ENCODE assay signal across 8 cellular contexts in the genomic region with DNA sequence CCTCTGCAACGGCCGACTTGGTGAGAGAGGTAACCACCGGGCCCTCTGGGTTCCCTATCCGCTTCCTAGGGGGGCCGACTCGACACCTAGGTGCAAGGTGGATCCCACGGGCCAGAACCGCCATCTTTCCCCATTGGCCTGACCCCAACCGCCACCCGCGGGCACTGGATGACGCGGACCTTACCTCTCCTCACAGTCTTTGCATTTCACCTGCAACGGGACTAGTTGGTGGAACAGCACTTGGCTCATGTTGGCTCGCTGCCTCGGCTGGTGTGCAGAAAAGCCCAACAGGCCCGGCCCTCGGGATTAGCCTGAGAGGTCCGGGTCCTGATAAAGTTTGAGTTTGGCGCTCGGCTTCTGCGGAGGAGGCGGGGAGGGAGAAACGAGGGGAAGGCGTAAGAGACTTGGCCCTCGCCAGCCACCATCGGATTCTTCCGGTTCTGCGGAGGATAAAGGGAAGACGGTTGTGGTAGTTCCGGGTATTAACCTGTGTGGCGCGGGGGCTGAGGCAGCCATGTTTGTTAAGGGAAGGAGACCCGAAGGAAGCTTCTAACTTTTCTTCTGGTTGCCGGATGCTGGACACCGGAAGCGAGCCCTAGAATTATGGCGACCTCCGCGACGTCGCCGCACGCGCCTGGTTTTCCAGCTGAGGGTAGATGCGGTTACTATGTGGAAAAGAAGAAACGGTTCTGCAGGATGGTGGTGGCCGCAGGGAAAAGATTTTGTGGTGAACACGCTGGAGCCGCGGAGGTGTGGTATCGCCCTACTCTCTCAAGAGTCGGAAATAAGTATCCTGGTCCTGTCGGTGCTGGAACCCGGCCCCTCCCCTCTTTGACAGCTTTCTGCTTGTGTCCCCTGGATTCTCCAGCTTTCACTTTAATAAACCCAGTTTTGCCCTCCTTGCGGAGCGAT. TPM values are rescaled to one million over a fixed set of nuclear protein-coding genes. Genes with fewer than 3 reads are reported as not detected.
DNase-seq lines count a peak whose midpoint lies in the region; ATAC-seq and TF ChIP-seq lines count a peak whose summit lies in the region.

Gene SASS6, minus strand, starts transcription at position 365 of the 912 bp plus-strand sequence. Its CDS starts 116 bp downstream, at position 249.
Gene TRMT13, plus strand, starts transcription at position 598 of the 912 bp plus-strand sequence. Its CDS starts 6 bp downstream, at position 604.

- H3K36me3 ChIP-seq in KMS-11 (ENCODE audit: insufficient read depth) (no peaks in the 10 kb centered on the region), Peyer's patch (peaks cover 0 to 9% (median 0%) of the 10 kb centered on the region in 3 donors), esophagus muscularis mucosa (peaks cover 0 to 14% (median 11%) of the 10 kb centered on the region in 4 donors), muscle layer of duodenum (ENCODE audit: control insufficient read depth in 1 of 2, insufficient read depth in 2 of 2, low read length in 2 of 2) (peaks cover 7 to 11% of the 10 kb centered on the region in 2 donors)

- peak within 1 kb of the TSS; percentile 75 for H2AFZ ChIP-seq in KMS-11 (ENCODE audit: low read depth)

- H3K79me2 ChIP-seq in KMS-11 (ENCODE audit: insufficient read depth, low read depth), result peaks cover 41% of the 10 kb centered on the region

- no peaks in the 10 kb centered on the region for H4K20me1 ChIP-seq in KMS-11 (ENCODE audit: insufficient read depth)

- H3K4me2 ChIP-seq in KMS-11, result peak within 1 kb of the TSS; percentile 55

- 0% methylated on average over 42 of the region's 57 CpGs for WGBS in esophagus muscularis mucosa

- ATAC-seq in GM21737 (IDR thresholded peaks at IDR 0.05; ENCODE audit: unreplicated experiment), result peak; percentile 87

- peak within 1 kb of the TSS; percentile 76 for H3K9ac ChIP-seq in KMS-11

- intact Hi-C loops in esophagus muscularis mucosa (cut with DNase I), result loop anchor here (5.0 kb wide), 3 partner anchors 96 to 281 kb away; partner anchors contain the start of genes AGL and DBT

- H3K9me3 ChIP-seq in Peyer's patch (no peaks in the 10 kb centered on the region), esophagus muscularis mucosa (no peaks in the 10 kb centered on the region), muscle layer of duodenum (ENCODE audit: control insufficient read depth in 1 of 2, low read length in 2 of 2) (no peaks in the 10 kb centered on the region)

- H3K27ac ChIP-seq in KMS-11 (peak within 1 kb of the TSS; percentile 63), Peyer's patch (peak within 1 kb of the TSS; percentile 60 to 75 (median 70)), esophagus muscularis mucosa (replicated peaks in 1 of 4) (peak within 1 kb of the TSS; percentile 61 to 73 (median 70)), muscle layer of duodenum (ENCODE audit: low read length) (peak within 1 kb of the TSS; percentile 62)

- peak; percentile 100 for DNase-seq in DMS53 treated with DMSO at 0.1 percent for 48 hours (lab: John Stamatoyannopoulos, UW; ENCODE audit: unreplicated experiment)
- peak; percentile 94 to 99 (median 97) for DNase-seq in Peyer's patch
- peak; percentile 94 to 95 for DNase-seq in activated T-cell treated with anti-CD3 and anti-CD28 coated beads, Interleukin-2, amount 50 U/mL, for 48 hours
- DNase-seq in esophagus muscularis mucosa (ENCODE audit: extremely low spot score), result peak; percentile 99
- peak; percentile 92 to 96 for DNase-seq in stimulated activated CD8-positive, alpha-beta memory T cell treated with anti-CD3 and anti-CD28 coated beads, Interleukin-7, amount 100 ng/mL, for 4 hours (ENCODE audit: low read depth in 2 of 2)

- TF ChIP-seq POLR2A in Peyer's patch (IDR thresholded peaks at IDR 0.05) (peak in 1 of 2 donors; percentile 31), esophagus muscularis mucosa (IDR thresholded peaks at IDR 0.05; ENCODE audit: low read depth) (no peak)

- H3K4me1 ChIP-seq in KMS-11 (ENCODE audit: low read depth, poor library complexity, severe bottlenecking) (peaks cover 30% of the 10 kb centered on the region), Peyer's patch (peaks cover 0 to 15% (median 3%) of the 10 kb centered on the region in 4 donors), esophagus muscularis mucosa (peaks cover 4 to 32% (median 28%) of the 10 kb centered on the region in 4 donors), muscle layer of duodenum (ENCODE audit: control insufficient read depth in 1 of 2, insufficient read depth in 2 of 2, low read length in 2 of 2) (peaks cover 0 to 33% of the 10 kb centered on the region in 2 donors)

- TF ChIP-seq CTCF in KMS-11 (conservative IDR thresholded peaks at IDR 0.05; ENCODE audit: low read depth, low read length) (no peak), Peyer's patch (IDR thresholded peaks at IDR 0.05) (peak in 3 of 6 experiments; percentile 27 to 32 (median 29)), esophagus muscularis mucosa (IDR thresholded peaks at IDR 0.05) (peak in 1 of 3 experiments; percentile 7)

- no peak for TF ChIP-seq EP300 in esophagus muscularis mucosa (IDR thresholded peaks at IDR 0.05)

- H3K27me3 ChIP-seq in KMS-11 (ENCODE audit: insufficient read depth, low read depth), result no peaks in the 10 kb centered on the region
- H3K27me3 ChIP-seq in Peyer's patch, result no peaks in the 10 kb centered on the region
- H3K27me3 ChIP-seq in esophagus muscularis mucosa, result no peaks in the 10 kb centered on the region
- no peaks in the 10 kb centered on the region for H3K27me3 ChIP-seq in muscle layer of duodenum (ENCODE audit: low read depth, low read length)

- H3K4me3 ChIP-seq in KMS-11 (IDR thresholded peaks at IDR 0.05; ENCODE audit: insufficient read depth, low read depth, low read length) (peak within 1 kb of the TSS; percentile 30), Peyer's patch (peak within 1 kb of the TSS; percentile 72 to 87 (median 76)), esophagus muscularis mucosa (peak within 1 kb of the TSS; percentile 60 to 76 (median 74)), muscle layer of duodenum (ENCODE audit: low read depth in 1 of 2, low read length in 2 of 2) (peak within 1 kb of the TSS; percentile 98 to 99)

RNA-seq across cellular contexts. Expression of gene SASS6, which starts in this region (rescaled TPM):
- 10 to 100 TPM in 1 of 4 donors, 1 to 10 TPM in 3; 2.9 to 14.0 (median 3.7) TPM for total RNA-seq in Peyer's patch
- 1 to 10 TPM; 1.2 to 3.0 (median 2.4) TPM for total RNA-seq in esophagus muscularis mucosa

RNA-seq across cellular contexts. Expression of gene TRMT13, which starts in this region (rescaled TPM):
- total RNA-seq in Peyer's patch (10 to 100 TPM; 16.8 to 65.2 (median 34.6) TPM), esophagus muscularis mucosa (10 to 100 TPM in 2 of 4 donors, 1 to 10 TPM in 2; 6.2 to 25.7 (median 9.3) TPM)

Comparison
In these comparisons a context has a peak if more than half of its experiments do, and no peak if none do; other contexts are left out.
1. Peak in every context shown above with its lines: DNase-seq, ATAC-seq, H3K4me3 ChIP-seq and H3K27ac ChIP-seq.
2. H3K4me3 ChIP-seq: peak in every context shown above with its lines; median percentile 98 in muscle layer of duodenum; 76 in Peyer's patch; 74 in esophagus muscularis mucosa; 30 in KMS-11.